ENCODE assay signal across 15 cellular contexts in the genomic region with DNA sequence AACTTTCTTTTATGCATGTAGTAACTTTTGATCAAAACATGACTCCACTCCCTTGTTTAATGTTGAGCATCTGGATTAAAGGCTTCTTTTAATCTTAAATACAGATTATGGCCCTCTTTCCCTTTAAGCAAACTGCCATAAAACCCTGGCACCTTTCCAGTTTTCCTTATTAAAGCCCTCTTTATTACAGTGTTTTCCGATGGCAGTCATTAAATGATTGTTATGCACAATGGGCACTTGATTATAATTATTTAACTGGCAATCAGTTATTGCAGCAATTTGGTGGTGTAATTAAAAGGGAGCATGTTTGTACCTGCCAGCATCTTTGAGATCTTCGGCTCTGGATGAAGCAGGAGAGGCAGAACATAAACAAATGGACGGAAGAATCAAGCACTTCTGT.
DNase-seq lines count a peak whose midpoint lies in the region; ATAC-seq, FAIRE-seq and TF ChIP-seq lines count a peak whose summit lies in the region.
"Had no signal": no experiment of that assay in that cellular context is flagged by ENCODE, and none has a peak within 500 bp of the region (broad histone marks: within the 10 kb centered on the region; RNA-seq: fewer than 3 reads in every experiment).

No MANE protein-coding gene starts in this region.

- H3K27me3 Mint-ChIP-seq in MCF 10A (ENCODE audit: insufficient read depth, unreplicated experiment), result no peaks in the 10 kb centered on the region
- H3K27me3 Mint-ChIP-seq in stimulated activated naive CD8-positive, alpha-beta T cell treated with anti-CD3 and anti-CD28 coated beads, Interleukin-15, amount 100 ng/mL, for 72 hours, result no peaks in the 10 kb centered on the region

- H3K27ac Mint-ChIP-seq in MCF 10A (ENCODE audit: low read depth, unreplicated experiment), result no peak overlapping the region
- no peak overlapping the region for H3K27ac Mint-ChIP-seq in stimulated activated naive CD8-positive, alpha-beta T cell treated with anti-CD3 and anti-CD28 coated beads, Interleukin-15, amount 100 ng/mL, for 72 hours
- H3K27ac Mint-ChIP-seq: activated T-helper 2 cell treated with anti-CD3 and anti-CD28 coated beads, Interferon-gamma antibody, Interleukin-2, Interleukin-4, amounts not matched to agents 10 μg/mL and 5 μg/mL and 100 μg/mL, durations not matched to agents 14 hours and 24 hours and 36 hours had no signal

- H2AFZ ChIP-seq in mammary epithelial cell (ENCODE audit: low read depth, low read length) (peak overlapping the region; percentile 69), keratinocyte (ENCODE audit: control insufficient read depth, low read length) (peak overlapping the region; percentile 48)

- no peak overlapping the region for H3K4me3 Mint-ChIP-seq in MCF 10A (ENCODE audit: unreplicated experiment)
- no peak overlapping the region for H3K4me3 Mint-ChIP-seq in stimulated activated naive CD8-positive, alpha-beta T cell treated with anti-CD3 and anti-CD28 coated beads, Interleukin-15, amount 100 ng/mL, for 72 hours

- TF ChIP-seq CTCF in mammary epithelial cell (conservative IDR thresholded peaks at IDR 0.05 in 1 of 2, IDR thresholded peaks at IDR 0.05 in 1 of 2; ENCODE audit: extremely low read depth in 1 of 2, insufficient read depth in 1 of 2, low read depth in 1 of 2, low read length in 2 of 2) (no peak), MCF 10A (IDR thresholded peaks at IDR 0.05; ENCODE audit: unreplicated experiment) (no peak), RWPE2 (IDR thresholded peaks at IDR 0.05; ENCODE audit: poor library complexity, severe bottlenecking) (no peak), keratinocyte (optimal IDR thresholded peaks at IDR 0.05 in 1 of 3, IDR thresholded peaks at IDR 0.05 in 1 of 3, conservative IDR thresholded peaks at IDR 0.05 in 1 of 3; ENCODE audit: extremely low read depth in 1 of 3, insufficient read depth in 2 of 3, low read length in 3 of 3) (no peak)

- H3K27me3 ChIP-seq in mammary epithelial cell (ENCODE audit: insufficient read depth, low read length) (no peaks in the 10 kb centered on the region), RWPE2 (ENCODE audit: insufficient read depth, poor library complexity, severe bottlenecking) (no peaks in the 10 kb centered on the region), keratinocyte (ENCODE audit: control insufficient read depth, extremely low read depth, insufficient read depth, low read length) (no peaks in the 10 kb centered on the region)
- H3K27me3 ChIP-seq: breast epithelium had no signal

- H3K9ac ChIP-seq in mammary epithelial cell (ENCODE audit: insufficient read depth, low read length) (peak overlapping the region; percentile 44), keratinocyte (ENCODE audit: control insufficient read depth, extremely low read depth, insufficient read depth, low read length) (peak overlapping the region; percentile 64)

- 3% methylated on average over 3 of the region's 3 CpGs for WGBS in mammary epithelial cell (ENCODE audit: low coverage, missing lambda C conversion rate)

- peaks cover 25% of the 10 kb centered on the region for H3K4me1 Mint-ChIP-seq in MCF 10A (ENCODE audit: insufficient read depth, unreplicated experiment)
- no peaks in the 10 kb centered on the region for H3K4me1 Mint-ChIP-seq in stimulated activated naive CD8-positive, alpha-beta T cell treated with anti-CD3 and anti-CD28 coated beads, Interleukin-15, amount 100 ng/mL, for 72 hours

- in situ Hi-C loops in mammary epithelial cell (cut with MboI; ENCODE audit: low sequenced_read_pairs in 2 of 2), result no loop called here

- BruUV-seq in mammary epithelial cell (replicated peaks; lab: Mats Ljungman, UMichigan), result no TSS peak
- BruUV-seq in MCF 10A (replicated peaks; lab: Mats Ljungman, UMichigan), result no TSS peak

- H3K27ac ChIP-seq in mammary epithelial cell (ENCODE audit: insufficient read depth, low read depth, low read length) (peak overlapping the region; percentile 63), RWPE2 (ENCODE audit: poor library complexity, severe bottlenecking) (peak overlapping the region; percentile 92), keratinocyte (ENCODE audit: control insufficient read depth, insufficient read depth, low read length) (peak overlapping the region; percentile 93)

- H4K20me1 ChIP-seq in mammary epithelial cell (ENCODE audit: insufficient read depth, low read length) (no peaks in the 10 kb centered on the region), keratinocyte (ENCODE audit: control insufficient read depth, extremely low read depth, insufficient read depth, low read length) (no peaks in the 10 kb centered on the region)

- peak overlapping the region; percentile 89 for H3K4me2 ChIP-seq in mammary epithelial cell (ENCODE audit: insufficient read depth, low read depth, low read length)
- H3K4me2 ChIP-seq in keratinocyte (ENCODE audit: control insufficient read depth, extremely low read depth, insufficient read depth, low read depth, low read length), result peak overlapping the region; percentile 91

- FAIRE-seq in keratinocyte (lab: Jason Lieb, UNC), result peak; percentile 43

- intact Hi-C loops in mammary epithelial cell (cut with micrococcal nuclease) (no loop called here), MCF 10A (cut with micrococcal nuclease) (no loop called here)

- CTCF ChIA-PET in mammary epithelial cell (lab: Charles Lee; ENCODE audit: low non-redundant PET), result no interaction called here
- CTCF ChIA-PET in MCF 10A (lab: Yijun Ruan, JAX), result interaction anchor here (0.7 kb wide), 1 partner anchor 244 kb away, joined by 4 read pairs; no protein-coding TSS in a partner anchor

- H3K36me3 ChIP-seq in mammary epithelial cell (ENCODE audit: insufficient read depth, low read length) (no peaks in the 10 kb centered on the region), RWPE2 (ENCODE audit: low read depth) (no peaks in the 10 kb centered on the region), keratinocyte (ENCODE audit: control insufficient read depth in 2 of 2, extremely low read depth in 1 of 2, insufficient read depth in 2 of 2, low read length in 2 of 2) (peaks cover 0 to under 1% of the 10 kb centered on the region in 2 experiments)
- H3K36me3 ChIP-seq: breast epithelium had no signal

- no peak for ATAC-seq in RWPE2 (ENCODE audit: low read depth)
- ATAC-seq in stimulated activated naive CD8-positive, alpha-beta T cell treated with anti-CD3 and anti-CD28 coated beads, Interleukin-15, amount 100 ng/mL, for 72 hours, result no peak

- H3K9me3 ChIP-seq in mammary epithelial cell (replicated peaks; ENCODE audit: insufficient read depth, low read length) (no peaks in the 10 kb centered on the region), RWPE2 (ENCODE audit: severe bottlenecking) (no peaks in the 10 kb centered on the region), keratinocyte (ENCODE audit: control insufficient read depth, low read depth, low read length) (no peaks in the 10 kb centered on the region)
- H3K9me3 ChIP-seq: breast epithelium had no signal

- DNase-seq in mammary epithelial cell (no peak), MCF 10A (ENCODE audit: unreplicated experiment) (no peak), RWPE2 (ENCODE audit: low spot score) (no peak), keratinocyte (ENCODE audit: low read depth, low spot score) (no peak), T-helper 2 cell (no peak), islet precursor cell (no peak), iPS-NIHi7 (ENCODE audit: extremely low spot score) (no peak)
- DNase-seq in stimulated activated naive CD8-positive, alpha-beta T cell treated with anti-CD3 and anti-CD28 coated beads, Interleukin-15, amount 100 ng/mL, for 72 hours, result no peak
- DNase-seq: activated CD4-positive, CD25-positive, alpha-beta regulatory T cell treated with anti-CD3 and anti-CD28 coated beads, Interleukin-2, amount 50 U/mL, for 72 hours; GF-D8; NCI-H2171; nucleus accumbens; stimulated activated naive CD4-positive, alpha-beta T cell had no signal

- no peaks in the 10 kb centered on the region for H3K9me1 ChIP-seq in keratinocyte (ENCODE audit: control insufficient read depth, extremely low read depth, insufficient read depth, low read length)

- peaks cover 7% of the 10 kb centered on the region for H3K36me3 Mint-ChIP-seq in MCF 10A (ENCODE audit: insufficient read depth, unreplicated experiment)

- peak overlapping the region; percentile 31 to 34 (median 32) for H3K4me3 ChIP-seq in mammary epithelial cell (replicated peaks in 1 of 3; ENCODE audit: insufficient read depth in 1 of 3, low read depth in 2 of 3, low read length in 3 of 3)
- no peak overlapping the region for H3K4me3 ChIP-seq in RWPE2 (ENCODE audit: severe bottlenecking)
- peak overlapping the region in 2 of 3 experiments; percentile 47 to 51 for H3K4me3 ChIP-seq in keratinocyte (ENCODE audit: control insufficient read depth in 2 of 3, extremely low read depth in 1 of 3, insufficient read depth in 2 of 3, low read depth in 1 of 3, low read length in 3 of 3)

- no peaks in the 10 kb centered on the region for H3K9me3 Mint-ChIP-seq in MCF 10A (ENCODE audit: unreplicated experiment)
- no peaks in the 10 kb centered on the region for H3K9me3 Mint-ChIP-seq in stimulated activated naive CD8-positive, alpha-beta T cell treated with anti-CD3 and anti-CD28 coated beads, Interleukin-15, amount 100 ng/mL, for 72 hours
- H3K9me3 Mint-ChIP-seq: activated T-helper 2 cell treated with anti-CD3 and anti-CD28 coated beads, Interferon-gamma antibody, Interleukin-2, Interleukin-4, amounts not matched to agents 10 μg/mL and 5 μg/mL and 100 μg/mL, durations not matched to agents 14 hours and 24 hours and 36 hours had no signal

- H3K4me1 ChIP-seq in mammary epithelial cell (ENCODE audit: insufficient read depth, low read length) (peaks cover 26% of the 10 kb centered on the region), RWPE2 (ENCODE audit: insufficient read depth, poor library complexity, severe bottlenecking) (peaks cover 30% of the 10 kb centered on the region), keratinocyte (ENCODE audit: control insufficient read depth, extremely low read depth, insufficient read depth, low read length) (peaks cover 25% of the 10 kb centered on the region)

- POLR2A ChIA-PET in MCF 10A (lab: Yijun Ruan, JAX), result no interaction called here

- no peaks in the 10 kb centered on the region for H3K79me2 ChIP-seq in mammary epithelial cell (ENCODE audit: insufficient read depth, low read length)
- no peaks in the 10 kb centered on the region for H3K79me2 ChIP-seq in keratinocyte (ENCODE audit: control insufficient read depth, insufficient read depth, low read length)

- dilution Hi-C loops in mammary epithelial cell (cut with HindIII; ENCODE audit: low sequenced_read_pairs) (no loop called here), keratinocyte (cut with MboI; ENCODE audit: extremely low pct_ligation_motif_present, low sequenced_read_pairs) (no loop called here)
